Comparison of ENCODE assay signal across 7 cellular contexts in genomic region chr17:43212641-43213490, GRCh38. TPM values are rescaled to one million over a fixed set of nuclear protein-coding genes. Genes with fewer than 3 reads are reported as not detected.
A peak's percentile ranks its signal among the peaks of the same experiment; 100 is the strongest.
DNase-seq lines count a peak whose midpoint lies in the region; ATAC-seq and TF ChIP-seq lines count a peak whose summit lies in the region.

No MANE protein-coding gene starts in this region.

- 83% methylated on average over 7 of the region's 7 CpGs for WGBS in smooth muscle cell (ENCODE audit: low lambda C conversion rate)
- 0 to 71% methylated on average over 1 to 2 of the region's 7 CpGs for WGBS in gastroesophageal sphincter (ENCODE audit: low coverage in 1 of 2), 2 donors

- no peaks in the 10 kb centered on the region for H3K79me2 ChIP-seq in HCT116 (ENCODE audit: insufficient read depth, low read length)
- H3K79me2 ChIP-seq in smooth muscle cell (ENCODE audit: low read depth): no peaks in the 10 kb centered on the region

- intact Hi-C loops in HCT116 (cut with micrococcal nuclease): no loop called here

- H3K27ac ChIP-seq in HCT116 (ENCODE audit: low read depth, low read length): no peak overlapping the region
- peak overlapping the region; percentile 69 for H3K27ac ChIP-seq in cardiac muscle cell
- no peak overlapping the region for H3K27ac ChIP-seq in smooth muscle cell (ENCODE audit: low read depth)
- H3K27ac ChIP-seq in gastroesophageal sphincter: peak overlapping the region in 2 of 4 donors; percentile 81 to 84

- H3K27ac Mint-ChIP-seq in T-cell: peak overlapping the region; percentile 89 to 97

- CTCF ChIA-PET in HCT116 (lab: Charles Lee) (no interaction called here), T-cell (lab: Charles Lee) (interaction anchor here in 1 of 2 donors (0.6 to 2.0 kb wide), 3 partner anchors 41 to 243 kb away, joined by 7 to 10 read pairs (median 7); partner anchors contain the start of gene NBR1)

- peak overlapping the region; percentile 97 to 99 (median 98) for H3K4me3 Mint-ChIP-seq in T-cell

- POLR2A ChIA-PET in HCT116 (lab: Charles Lee) (interaction anchor here (1.0 to 4.0 kb wide), 3 partner anchors 14 to 103 kb away, joined by 3 to 33 read pairs (median 6); no protein-coding TSS in a partner anchor), T-cell (lab: Charles Lee) (interaction anchor here (0.6 to 2.7 kb wide), 7 partner anchors 41 to 215 kb away, joined by 3 to 12 read pairs (median 6); partner anchors contain the start of genes NBR1 (in 1 of the 2) and RPL27 (in 1 of the 2))

- no peaks in the 10 kb centered on the region for H3K9me2 ChIP-seq in HCT116 (ENCODE audit: insufficient read depth)

- no peak for TF ChIP-seq CTCF in HCT116 (IDR thresholded peaks at IDR 0.05 in 2 of 3, conservative IDR thresholded peaks at IDR 0.05 in 1 of 3; ENCODE audit: borderline replicate concordance in 1 of 3, insufficient read depth in 1 of 3, low read depth in 2 of 3, low read length in 2 of 3)
- no peak for TF ChIP-seq CTCF in cardiac muscle cell (IDR thresholded peaks at IDR 0.05; ENCODE audit: low read depth, low read length)
- no peak for TF ChIP-seq CTCF in smooth muscle cell (IDR thresholded peaks at IDR 0.05; ENCODE audit: borderline replicate concordance, insufficient read depth, poor library complexity, severe bottlenecking)
- no peak for TF ChIP-seq CTCF in gastroesophageal sphincter (IDR thresholded peaks at IDR 0.05)

- no peak for TF ChIP-seq POLR2A in HCT116 (IDR thresholded peaks at IDR 0.05; ENCODE audit: borderline replicate concordance, extremely low read depth, insufficient read depth, insufficient read length)
- no peak for TF ChIP-seq POLR2A in gastroesophageal sphincter (IDR thresholded peaks at IDR 0.05)

- H4K20me1 ChIP-seq in HCT116 (ENCODE audit: insufficient read depth) (no peaks in the 10 kb centered on the region), smooth muscle cell (ENCODE audit: low read depth) (no peaks in the 10 kb centered on the region)

- H3K9me3 ChIP-seq in HCT116 (ENCODE audit: control insufficient read depth in 1 of 2, insufficient read depth in 1 of 2, low read depth in 1 of 2, low read length in 2 of 2) (no peaks in the 10 kb centered on the region), cardiac muscle cell (ENCODE audit: low read depth) (no peaks in the 10 kb centered on the region), smooth muscle cell (replicated peaks; ENCODE audit: low read depth) (no peaks in the 10 kb centered on the region), gastroesophageal sphincter (no peaks in the 10 kb centered on the region)

- H3K4me2 ChIP-seq in HCT116 (ENCODE audit: low read length) (peak overlapping the region; percentile 73), smooth muscle cell (peak overlapping the region; percentile 88)

- H3K36me3 Mint-ChIP-seq in T-cell: peaks cover 25% of the 10 kb centered on the region

- H2AFZ ChIP-seq in HCT116 (ENCODE audit: low read depth, low read length, poor library complexity, severe bottlenecking) (no peak overlapping the region), smooth muscle cell (ENCODE audit: low read depth) (no peak overlapping the region)

- TF ChIP-seq EP300 in gastroesophageal sphincter (IDR thresholded peaks at IDR 0.05): no peak

- TF ChIP-seq RAD21 in HCT116 (IDR thresholded peaks at IDR 0.05; ENCODE audit: low read depth): no peak

- no peaks in the 10 kb centered on the region for H3K9me3 Mint-ChIP-seq in T-cell

- no peaks in the 10 kb centered on the region for H3K27me3 Mint-ChIP-seq in T-cell

- no peak for ATAC-seq in HCT116
- peak in 1 of 4 experiments; percentile 46 for ATAC-seq in T-cell (replicated peaks in 1 of 4)
- no peak for ATAC-seq in gastroesophageal sphincter

- H3K9ac ChIP-seq in HCT116 (ENCODE audit: low read length) (peak overlapping the region; percentile 76), smooth muscle cell (ENCODE audit: low read depth) (peak overlapping the region; percentile 66)

- DNase-seq in HCT116 (ENCODE audit: low read depth, low spot score) (no peak), T-cell (peak in 1 of 34 experiments; percentile 8), cardiac muscle cell (ENCODE audit: low read depth in 1 of 2, low spot score in 1 of 2) (no peak), smooth muscle cell (lab: John Stamatoyannopoulos, UW; ENCODE audit: unreplicated experiment) (no peak), NCI-H524 treated with DMSO at 0.1 percent for 48 hours (lab: John Stamatoyannopoulos, UW) (no peak), HPDE6-E6E7 (ENCODE audit: extremely low spot score) (no peak)

- RAD21 ChIA-PET in HCT116 (lab: Charles Lee; ENCODE audit: low non-redundant PET in 1 of 2, low total read pairs in 2 of 2, uncharacterized antibody in 2 of 2, unreplicated experiment in 2 of 2): no interaction called here

- BruUV-seq in HCT116 (replicated peaks; lab: Mats Ljungman, UMichigan): no TSS peak

- H3K4me1 Mint-ChIP-seq in T-cell: peaks cover 40 to 47% (median 44%) of the 10 kb centered on the region in 3 donors

- H3K4me3 ChIP-seq in HCT116 (replicated peaks in 1 of 2; ENCODE audit: low read depth in 1 of 2, low read length in 2 of 2) (peak overlapping the region; percentile 63 to 78), cardiac muscle cell (peak overlapping the region; percentile 48), smooth muscle cell (peak overlapping the region; percentile 75), gastroesophageal sphincter (peak overlapping the region in 1 of 2 donors; percentile 63)

- H3K27me3 ChIP-seq in HCT116 (ENCODE audit: insufficient read depth, low read length) (no peaks in the 10 kb centered on the region), cardiac muscle cell (no peaks in the 10 kb centered on the region), smooth muscle cell (ENCODE audit: low read depth) (no peaks in the 10 kb centered on the region), gastroesophageal sphincter (no peaks in the 10 kb centered on the region)

- H3K4me1 ChIP-seq in HCT116 (ENCODE audit: control insufficient read depth in 1 of 2, insufficient read depth in 2 of 2, low read length in 2 of 2): peaks cover 6 to 19% of the 10 kb centered on the region in 2 experiments; a peak in 2 of 4 replicates
- H3K4me1 ChIP-seq in cardiac muscle cell (ENCODE audit: low read depth): no peaks in the 10 kb centered on the region
- H3K4me1 ChIP-seq in smooth muscle cell (ENCODE audit: low read depth): peaks cover 15% of the 10 kb centered on the region
- peaks cover 0 to 28% (median 0%) of the 10 kb centered on the region in 3 donors for H3K4me1 ChIP-seq in gastroesophageal sphincter

- peaks cover 13% of the 10 kb centered on the region for H3F3A ChIP-seq in smooth muscle cell (ENCODE audit: low read depth)

- H3K36me3 ChIP-seq in HCT116 (ENCODE audit: control insufficient read depth in 1 of 2, insufficient read depth in 2 of 2, low read length in 2 of 2): no peaks in the 10 kb centered on the region
- peaks cover 13% of the 10 kb centered on the region for H3K36me3 ChIP-seq in cardiac muscle cell
- H3K36me3 ChIP-seq in smooth muscle cell (ENCODE audit: low read depth): peaks cover 4% of the 10 kb centered on the region
- H3K36me3 ChIP-seq in gastroesophageal sphincter: peaks cover 0 to 53% of the 10 kb centered on the region in 2 donors

TF ChIP-seq in HCT116, 20 proteins besides CTCF, POLR2A, EP300 and RAD21 (continues in another document):
- TF ChIP-seq SRF (IDR thresholded peaks at IDR 0.05; ENCODE audit: low read depth) (no peak), CBX3 (IDR thresholded peaks at IDR 0.05; ENCODE audit: low read depth) (no peak), ELF1 (IDR thresholded peaks at IDR 0.05; ENCODE audit: borderline replicate concordance, low read depth) (no peak), YY1 (IDR thresholded peaks at IDR 0.05; ENCODE audit: extremely low read depth, insufficient replicate concordance, low read depth, low read length) (no peak), SP1 (IDR thresholded peaks at IDR 0.05; ENCODE audit: low read depth) (no peak), TCF7L2 (IDR thresholded peaks at IDR 0.05; ENCODE audit: borderline replicate concordance, extremely low read depth, insufficient read depth, insufficient read length) (no peak), ZNF274 (IDR thresholded peaks at IDR 0.05; ENCODE audit: low read depth, low read length) (no peak), SIN3A (IDR thresholded peaks at IDR 0.05; ENCODE audit: low read depth) (no peak), EGR1 (IDR thresholded peaks at IDR 0.05; ENCODE audit: low read depth) (no peak), JUND (IDR thresholded peaks at IDR 0.05) (no peak)

RNA-seq across cellular contexts. Expression of gene TMEM106A, which starts 1.2 kb away (rescaled TPM):
- 3.5 TPM for total RNA-seq in HCT116 (2021; ENCODE audit: unreplicated experiment)
- 1.9 and 2.3 TPM in 2 replicates for polyA plus RNA-seq in HCT116 (2012)
- total RNA-seq in T-cell: 10 to 100 TPM in 3 of 5 donors, 1 to 10 TPM in 2; 9.3 to 18.1 (median 10.4) TPM
- total RNA-seq in cardiac muscle cell: 4.2 and 5.8 TPM in 2 replicates
- polyA plus RNA-seq in cardiac muscle cell: 6.1 and 6.6 TPM in 2 replicates
- total RNA-seq in smooth muscle cell: 5.8 and 14.3 TPM in 2 replicates
- 4.6 and 10.4 TPM in 2 replicates for polyA plus RNA-seq in smooth muscle cell
- 10 to 100 TPM in 1 of 4 donors, 1 to 10 TPM in 3; 3.7 to 13.5 (median 4.4) TPM for total RNA-seq in gastroesophageal sphincter

RNA-seq across cellular contexts. Expression of gene CCDC200, which starts 15.6 kb away (rescaled TPM):
- total RNA-seq in HCT116 (2021; ENCODE audit: unreplicated experiment) (not detected), T-cell (not detected), cardiac muscle cell (0.48 TPM in 1 of 2 replicates, not detected in the other), smooth muscle cell (not detected in 2 replicates), gastroesophageal sphincter (not detected)
- polyA plus RNA-seq in HCT116 (2012): 0.52 and 0.85 TPM in 2 replicates
- polyA plus RNA-seq in cardiac muscle cell (2.8 and 6.1 TPM in 2 replicates), smooth muscle cell (1.1 and 4.1 TPM in 2 replicates)

RNA-seq across cellular contexts. Expression of gene RNU2-1, which starts 20.9 kb away (rescaled TPM):
- 5,800 TPM for total RNA-seq in HCT116 (2021; ENCODE audit: unreplicated experiment)
- not detected in 2 replicates for polyA plus RNA-seq in HCT116 (2012)
- 1,000 to 10,000 TPM; 2,693 to 4,491 (median 3,278) TPM for total RNA-seq in T-cell
- not detected in 2 replicates for total RNA-seq in cardiac muscle cell
- polyA plus RNA-seq in cardiac muscle cell: 3.4 TPM in 1 of 2 replicates, not detected in the other
- not detected in 2 replicates for total RNA-seq in smooth muscle cell
- 13.8 and 18.0 TPM in 2 replicates for polyA plus RNA-seq in smooth muscle cell
- total RNA-seq in gastroesophageal sphincter: not detected

RNA-seq across cellular contexts. Expression of gene NBR1, which starts 41.9 kb away (rescaled TPM):
- total RNA-seq in HCT116 (2021; ENCODE audit: unreplicated experiment) (60.8 TPM), T-cell (10 to 100 TPM; 51.5 to 82.2 (median 80.1) TPM), cardiac muscle cell (50.1 and 62.8 TPM in 2 replicates), smooth muscle cell (73.9 and 88.5 TPM in 2 replicates), gastroesophageal sphincter (100 to 1,000 TPM in 3 of 4 donors, 10 to 100 TPM in 1; 99.2 to 152 (median 126) TPM)
- 40.9 and 46.4 TPM in 2 replicates for polyA plus RNA-seq in HCT116 (2012)
- polyA plus RNA-seq in cardiac muscle cell (45.5 and 51.8 TPM in 2 replicates), smooth muscle cell (43.5 and 47.6 TPM in 2 replicates)

Comparison
In these comparisons a context has a peak if more than half of its experiments do, and no peak if none do; other contexts are left out.
1. RNA of gene RNU2-1, which starts 20.9 kb away (total RNA-seq): 5,800 TPM in HCT116 (single experiment) and 2,693 to 4,491 TPM in T-cell; not detected in cardiac muscle cell, not detected in smooth muscle cell and not detected in gastroesophageal sphincter; every median in the first group is over 1,000 times any median in the second.